ENCODE assay signal across 2 cellular contexts in the genomic region with DNA sequence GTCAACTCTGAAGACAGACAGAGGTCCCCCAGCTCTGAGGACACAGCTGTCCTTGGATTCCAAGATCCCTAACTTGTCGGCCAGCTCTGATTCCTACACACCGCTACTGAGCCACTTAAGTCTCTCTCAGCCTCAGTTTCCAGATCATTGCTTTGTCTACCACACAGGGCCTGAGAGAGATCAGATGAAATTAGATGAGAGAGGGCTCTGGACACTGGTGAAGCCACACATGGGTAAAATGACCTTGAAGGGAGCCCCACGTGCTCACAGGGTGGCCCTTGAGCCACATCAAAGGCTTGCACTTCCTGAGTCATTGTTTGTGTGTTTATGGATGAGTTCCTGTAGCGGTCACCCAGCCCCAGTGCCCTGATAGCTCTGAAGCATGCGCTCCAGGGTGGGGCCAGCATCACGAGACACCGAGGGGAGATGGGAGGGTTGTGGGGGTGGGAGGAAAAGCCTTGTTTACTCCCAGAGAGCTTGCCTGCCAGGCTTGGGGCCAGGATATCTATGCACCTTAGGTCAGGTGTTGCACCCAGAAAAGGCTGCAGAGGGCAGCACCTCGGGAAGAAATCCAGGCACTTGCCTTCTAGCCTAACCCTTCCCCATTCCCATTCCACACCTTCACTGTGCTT.
TF ChIP-seq lines count a peak whose summit lies in the region.

No MANE protein-coding gene starts in this region.

TF ChIP-seq in K562, 482 proteins besides CTCF, POLR2A, EP300 and RAD21 (continued from another document and continues in another):
- TF ChIP-seq, protein P1, sequence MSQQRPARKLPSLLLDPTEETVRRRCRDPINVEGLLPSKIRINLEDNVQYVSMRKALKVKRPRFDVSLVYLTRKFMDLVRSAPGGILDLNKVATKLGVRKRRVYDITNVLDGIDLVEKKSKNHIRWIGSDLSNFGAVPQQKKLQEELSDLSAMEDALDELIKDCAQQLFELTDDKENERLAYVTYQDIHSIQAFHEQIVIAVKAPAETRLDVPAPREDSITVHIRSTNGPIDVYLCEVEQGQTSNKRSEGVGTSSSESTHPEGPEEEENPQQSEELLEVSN (IDR thresholded peaks at IDR 0.05; ENCODE audit: borderline replicate concordance in 1 of 2, extremely low read depth in 1 of 2, insufficient read depth in 1 of 2, insufficient read length in 1 of 2, low read depth in 1 of 2, low read length in 1 of 2, poor library complexity in 1 of 2, severe bottlenecking in 1 of 2), result peak; percentile 56 to 75
- 0 out of 2 replicates have a peak, but pooled peaks have one; percentile 12 for TF ChIP-seq C11orf30 (IDR thresholded peaks at IDR 0.05; ENCODE audit: low read depth)
- no peak for TF ChIP-seq ZNF764 (CRISPR knock-in tag; IDR thresholded peaks at IDR 0.05; ENCODE audit: low read depth)
- no peak for TF ChIP-seq ERF (CRISPR knock-in tag; IDR thresholded peaks at IDR 0.05)
- TF ChIP-seq, protein P2, sequence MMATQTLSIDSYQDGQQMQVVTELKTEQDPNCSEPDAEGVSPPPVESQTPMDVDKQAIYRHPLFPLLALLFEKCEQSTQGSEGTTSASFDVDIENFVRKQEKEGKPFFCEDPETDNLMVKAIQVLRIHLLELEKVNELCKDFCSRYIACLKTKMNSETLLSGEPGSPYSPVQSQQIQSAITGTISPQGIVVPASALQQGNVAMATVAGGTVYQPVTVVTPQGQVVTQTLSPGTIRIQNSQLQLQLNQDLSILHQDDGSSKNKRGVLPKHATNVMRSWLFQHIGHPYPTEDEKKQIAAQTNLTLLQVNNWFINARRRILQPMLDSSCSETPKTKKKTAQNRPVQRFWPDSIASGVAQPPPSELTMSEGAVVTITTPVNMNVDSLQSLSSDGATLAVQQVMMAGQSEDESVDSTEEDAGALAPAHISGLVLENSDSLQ (IDR thresholded peaks at IDR 0.05), result no peak
- TF ChIP-seq, protein P3, sequence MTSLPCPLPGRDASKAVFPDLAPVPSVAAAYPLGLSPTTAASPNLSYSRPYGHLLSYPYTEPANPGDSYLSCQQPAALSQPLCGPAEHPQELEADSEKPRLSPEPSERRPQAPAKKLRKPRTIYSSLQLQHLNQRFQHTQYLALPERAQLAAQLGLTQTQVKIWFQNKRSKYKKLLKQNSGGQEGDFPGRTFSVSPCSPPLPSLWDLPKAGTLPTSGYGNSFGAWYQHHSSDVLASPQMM (CRISPR knock-in tag; IDR thresholded peaks at IDR 0.05), result no peak
- TF ChIP-seq MAFF (IDR thresholded peaks at IDR 0.05; ENCODE audit: low read length), result peak; percentile 41; the same call in 1 of the 2 replicates
- TF ChIP-seq SRSF3 (IDR thresholded peaks at IDR 0.05; ENCODE audit: insufficient read depth, low read length), result no peak
- TF ChIP-seq ETS2 (tag; IDR thresholded peaks at IDR 0.05; ENCODE audit: borderline replicate concordance, poor library complexity, severe bottlenecking), result no peak
- TF ChIP-seq CLOCK (CRISPR knock-in tag; IDR thresholded peaks at IDR 0.05; ENCODE audit: borderline replicate concordance), result no peak
- TF ChIP-seq, protein P4, sequence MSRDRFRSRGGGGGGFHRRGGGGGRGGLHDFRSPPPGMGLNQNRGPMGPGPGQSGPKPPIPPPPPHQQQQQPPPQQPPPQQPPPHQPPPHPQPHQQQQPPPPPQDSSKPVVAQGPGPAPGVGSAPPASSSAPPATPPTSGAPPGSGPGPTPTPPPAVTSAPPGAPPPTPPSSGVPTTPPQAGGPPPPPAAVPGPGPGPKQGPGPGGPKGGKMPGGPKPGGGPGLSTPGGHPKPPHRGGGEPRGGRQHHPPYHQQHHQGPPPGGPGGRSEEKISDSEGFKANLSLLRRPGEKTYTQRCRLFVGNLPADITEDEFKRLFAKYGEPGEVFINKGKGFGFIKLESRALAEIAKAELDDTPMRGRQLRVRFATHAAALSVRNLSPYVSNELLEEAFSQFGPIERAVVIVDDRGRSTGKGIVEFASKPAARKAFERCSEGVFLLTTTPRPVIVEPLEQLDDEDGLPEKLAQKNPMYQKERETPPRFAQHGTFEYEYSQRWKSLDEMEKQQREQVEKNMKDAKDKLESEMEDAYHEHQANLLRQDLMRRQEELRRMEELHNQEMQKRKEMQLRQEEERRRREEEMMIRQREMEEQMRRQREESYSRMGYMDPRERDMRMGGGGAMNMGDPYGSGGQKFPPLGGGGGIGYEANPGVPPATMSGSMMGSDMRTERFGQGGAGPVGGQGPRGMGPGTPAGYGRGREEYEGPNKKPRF (IDR thresholded peaks at IDR 0.05; ENCODE audit: low read depth, low read length), result no peak
- TF ChIP-seq, protein P5, sequence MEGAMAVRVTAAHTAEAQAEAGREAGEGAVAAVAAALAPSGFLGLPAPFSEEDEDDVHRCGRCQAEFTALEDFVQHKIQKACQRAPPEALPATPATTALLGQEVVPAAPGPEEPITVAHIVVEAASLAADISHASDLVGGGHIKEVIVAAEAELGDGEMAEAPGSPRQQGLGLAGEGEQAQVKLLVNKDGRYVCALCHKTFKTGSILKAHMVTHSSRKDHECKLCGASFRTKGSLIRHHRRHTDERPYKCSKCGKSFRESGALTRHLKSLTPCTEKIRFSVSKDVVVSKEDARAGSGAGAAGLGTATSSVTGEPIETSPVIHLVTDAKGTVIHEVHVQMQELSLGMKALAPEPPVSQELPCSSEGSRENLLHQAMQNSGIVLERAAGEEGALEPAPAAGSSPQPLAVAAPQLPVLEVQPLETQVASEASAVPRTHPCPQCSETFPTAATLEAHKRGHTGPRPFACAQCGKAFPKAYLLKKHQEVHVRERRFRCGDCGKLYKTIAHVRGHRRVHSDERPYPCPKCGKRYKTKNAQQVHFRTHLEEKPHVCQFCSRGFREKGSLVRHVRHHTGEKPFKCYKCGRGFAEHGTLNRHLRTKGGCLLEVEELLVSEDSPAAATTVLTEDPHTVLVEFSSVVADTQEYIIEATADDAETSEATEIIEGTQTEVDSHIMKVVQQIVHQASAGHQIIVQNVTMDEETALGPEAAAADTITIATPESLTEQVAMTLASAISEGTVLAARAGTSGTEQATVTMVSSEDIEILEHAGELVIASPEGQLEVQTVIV (CRISPR knock-in tag; IDR thresholded peaks at IDR 0.05; ENCODE audit: borderline replicate concordance), result no peak
- TF ChIP-seq RFX5 (IDR thresholded peaks at IDR 0.05; ENCODE audit: low read depth, low read length), result no peak
- no peak for TF ChIP-seq ELF2 (CRISPR knock-in tag; IDR thresholded peaks at IDR 0.05)
- TF ChIP-seq MTF1 (CRISPR knock-in tag; IDR thresholded peaks at IDR 0.05; ENCODE audit: borderline replicate concordance), result no peak
- TF ChIP-seq TCF7L2 (IDR thresholded peaks at IDR 0.05; ENCODE audit: low read depth, low read length), result peak; percentile 82

TF ChIP-seq in HepG2, 621 proteins besides CTCF, POLR2A, EP300 and RAD21 (continued from another document and continues in another):
- TF ChIP-seq, protein P6, sequence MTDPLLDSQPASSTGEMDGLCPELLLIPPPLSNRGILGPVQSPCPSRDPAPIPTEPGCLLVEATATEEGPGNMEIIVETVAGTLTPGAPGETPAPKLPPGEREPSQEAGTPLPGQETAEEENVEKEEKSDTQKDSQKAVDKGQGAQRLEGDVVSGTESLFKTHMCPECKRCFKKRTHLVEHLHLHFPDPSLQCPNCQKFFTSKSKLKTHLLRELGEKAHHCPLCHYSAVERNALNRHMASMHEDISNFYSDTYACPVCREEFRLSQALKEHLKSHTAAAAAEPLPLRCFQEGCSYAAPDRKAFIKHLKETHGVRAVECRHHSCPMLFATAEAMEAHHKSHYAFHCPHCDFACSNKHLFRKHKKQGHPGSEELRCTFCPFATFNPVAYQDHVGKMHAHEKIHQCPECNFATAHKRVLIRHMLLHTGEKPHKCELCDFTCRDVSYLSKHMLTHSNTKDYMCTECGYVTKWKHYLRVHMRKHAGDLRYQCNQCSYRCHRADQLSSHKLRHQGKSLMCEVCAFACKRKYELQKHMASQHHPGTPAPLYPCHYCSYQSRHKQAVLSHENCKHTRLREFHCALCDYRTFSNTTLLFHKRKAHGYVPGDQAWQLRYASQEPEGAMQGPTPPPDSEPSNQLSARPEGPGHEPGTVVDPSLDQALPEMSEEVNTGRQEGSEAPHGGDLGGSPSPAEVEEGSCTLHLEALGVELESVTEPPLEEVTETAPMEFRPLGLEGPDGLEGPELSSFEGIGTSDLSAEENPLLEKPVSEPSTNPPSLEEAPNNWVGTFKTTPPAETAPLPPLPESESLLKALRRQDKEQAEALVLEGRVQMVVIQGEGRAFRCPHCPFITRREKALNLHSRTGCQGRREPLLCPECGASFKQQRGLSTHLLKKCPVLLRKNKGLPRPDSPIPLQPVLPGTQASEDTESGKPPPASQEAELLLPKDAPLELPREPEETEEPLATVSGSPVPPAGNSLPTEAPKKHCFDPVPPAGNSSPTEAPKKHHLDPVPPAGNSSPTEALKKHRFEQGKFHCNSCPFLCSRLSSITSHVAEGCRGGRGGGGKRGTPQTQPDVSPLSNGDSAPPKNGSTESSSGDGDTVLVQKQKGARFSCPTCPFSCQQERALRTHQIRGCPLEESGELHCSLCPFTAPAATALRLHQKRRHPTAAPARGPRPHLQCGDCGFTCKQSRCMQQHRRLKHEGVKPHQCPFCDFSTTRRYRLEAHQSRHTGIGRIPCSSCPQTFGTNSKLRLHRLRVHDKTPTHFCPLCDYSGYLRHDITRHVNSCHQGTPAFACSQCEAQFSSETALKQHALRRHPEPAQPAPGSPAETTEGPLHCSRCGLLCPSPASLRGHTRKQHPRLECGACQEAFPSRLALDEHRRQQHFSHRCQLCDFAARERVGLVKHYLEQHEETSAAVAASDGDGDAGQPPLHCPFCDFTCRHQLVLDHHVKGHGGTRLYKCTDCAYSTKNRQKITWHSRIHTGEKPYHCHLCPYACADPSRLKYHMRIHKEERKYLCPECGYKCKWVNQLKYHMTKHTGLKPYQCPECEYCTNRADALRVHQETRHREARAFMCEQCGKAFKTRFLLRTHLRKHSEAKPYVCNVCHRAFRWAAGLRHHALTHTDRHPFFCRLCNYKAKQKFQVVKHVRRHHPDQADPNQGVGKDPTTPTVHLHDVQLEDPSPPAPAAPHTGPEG (CRISPR knock-in tag; IDR thresholded peaks at IDR 0.05), result peak; percentile 93
- TF ChIP-seq NR2F1 (CRISPR knock-in tag; IDR thresholded peaks at IDR 0.05) (peak; percentile 85 to 92; a peak in 3 of 4 replicates), ZNF282 (IDR thresholded peaks at IDR 0.05; ENCODE audit: partially characterized antibody) (no peak), ZC3H4 (CRISPR knock-in tag; IDR thresholded peaks at IDR 0.05; ENCODE audit: borderline replicate concordance) (no peak), JUND (CRISPR knock-in tag; IDR thresholded peaks at IDR 0.05) (peak; percentile 98), KDM1A (CRISPR knock-in tag; IDR thresholded peaks at IDR 0.05) (peak; percentile 74), TGIF2 (CRISPR knock-in tag; IDR thresholded peaks at IDR 0.05) (peak; percentile 88), RFX1 (IDR thresholded peaks at IDR 0.05) (no peak), ZFP90 (CRISPR knock-in tag; IDR thresholded peaks at IDR 0.05; ENCODE audit: borderline replicate concordance) (peak; percentile 90; the same call in 1 of the 2 replicates), ZNF10 (CRISPR knock-in tag; IDR thresholded peaks at IDR 0.05; ENCODE audit: borderline replicate concordance, low read depth) (no peak), KAT2B (IDR thresholded peaks at IDR 0.05; ENCODE audit: borderline replicate concordance, low read depth, low read length) (no peak), CENPX (CRISPR knock-in tag; IDR thresholded peaks at IDR 0.05) (no peak), KDM2A (CRISPR knock-in tag; IDR thresholded peaks at IDR 0.05; ENCODE audit: borderline replicate concordance, low read depth) (peak; percentile 89), NFRKB (IDR thresholded peaks at IDR 0.05) (no peak), ZNF879 (CRISPR knock-in tag; IDR thresholded peaks at IDR 0.05) (peak; percentile 83; the same call in 1 of the 2 replicates), SRY (CRISPR knock-in tag; IDR thresholded peaks at IDR 0.05) (no peak), MXD1 (CRISPR knock-in tag; IDR thresholded peaks at IDR 0.05) (0 out of 2 replicates have a peak, but pooled peaks have one; percentile 33), TSC22D2 (CRISPR knock-in tag; IDR thresholded peaks at IDR 0.05; ENCODE audit: borderline replicate concordance) (peak; percentile 66; the same call in 1 of the 2 replicates), ZNF225 (CRISPR knock-in tag; IDR thresholded peaks at IDR 0.05) (peak; percentile 80; the same call in 1 of the 2 replicates)
- TF ChIP-seq, protein P7, sequence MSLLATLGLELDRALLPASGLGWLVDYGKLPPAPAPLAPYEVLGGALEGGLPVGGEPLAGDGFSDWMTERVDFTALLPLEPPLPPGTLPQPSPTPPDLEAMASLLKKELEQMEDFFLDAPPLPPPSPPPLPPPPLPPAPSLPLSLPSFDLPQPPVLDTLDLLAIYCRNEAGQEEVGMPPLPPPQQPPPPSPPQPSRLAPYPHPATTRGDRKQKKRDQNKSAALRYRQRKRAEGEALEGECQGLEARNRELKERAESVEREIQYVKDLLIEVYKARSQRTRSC (CRISPR knock-in tag; IDR thresholded peaks at IDR 0.05; ENCODE audit: low read depth), result no peak
- TF ChIP-seq, protein P8, sequence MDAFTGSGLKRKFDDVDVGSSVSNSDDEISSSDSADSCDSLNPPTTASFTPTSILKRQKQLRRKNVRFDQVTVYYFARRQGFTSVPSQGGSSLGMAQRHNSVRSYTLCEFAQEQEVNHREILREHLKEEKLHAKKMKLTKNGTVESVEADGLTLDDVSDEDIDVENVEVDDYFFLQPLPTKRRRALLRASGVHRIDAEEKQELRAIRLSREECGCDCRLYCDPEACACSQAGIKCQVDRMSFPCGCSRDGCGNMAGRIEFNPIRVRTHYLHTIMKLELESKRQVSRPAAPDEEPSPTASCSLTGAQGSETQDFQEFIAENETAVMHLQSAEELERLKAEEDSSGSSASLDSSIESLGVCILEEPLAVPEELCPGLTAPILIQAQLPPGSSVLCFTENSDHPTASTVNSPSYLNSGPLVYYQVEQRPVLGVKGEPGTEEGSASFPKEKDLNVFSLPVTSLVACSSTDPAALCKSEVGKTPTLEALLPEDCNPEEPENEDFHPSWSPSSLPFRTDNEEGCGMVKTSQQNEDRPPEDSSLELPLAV (CRISPR knock-in tag; conservative IDR thresholded peaks at IDR 0.05; ENCODE audit: low read depth), result no peak
